In genomic region chr12:108560752-108561719, GRCh38 we compare ENCODE assay signal across 1 cellular context.
TF ChIP-seq lines count a peak whose summit lies in the region.

SART3 (minus strand) TSS chr12:108561173; CDS start chr12:108561154, 19 bp downstream.

TF ChIP-seq in HepG2, 621 proteins besides CTCF, POLR2A, EP300 and RAD21 (continued from another document and continues in another):
- peak; percentile 32; the same call in 1 of the 2 replicates for TF ChIP-seq MAX (IDR thresholded peaks at IDR 0.05)
- TF ChIP-seq, protein P1, sequence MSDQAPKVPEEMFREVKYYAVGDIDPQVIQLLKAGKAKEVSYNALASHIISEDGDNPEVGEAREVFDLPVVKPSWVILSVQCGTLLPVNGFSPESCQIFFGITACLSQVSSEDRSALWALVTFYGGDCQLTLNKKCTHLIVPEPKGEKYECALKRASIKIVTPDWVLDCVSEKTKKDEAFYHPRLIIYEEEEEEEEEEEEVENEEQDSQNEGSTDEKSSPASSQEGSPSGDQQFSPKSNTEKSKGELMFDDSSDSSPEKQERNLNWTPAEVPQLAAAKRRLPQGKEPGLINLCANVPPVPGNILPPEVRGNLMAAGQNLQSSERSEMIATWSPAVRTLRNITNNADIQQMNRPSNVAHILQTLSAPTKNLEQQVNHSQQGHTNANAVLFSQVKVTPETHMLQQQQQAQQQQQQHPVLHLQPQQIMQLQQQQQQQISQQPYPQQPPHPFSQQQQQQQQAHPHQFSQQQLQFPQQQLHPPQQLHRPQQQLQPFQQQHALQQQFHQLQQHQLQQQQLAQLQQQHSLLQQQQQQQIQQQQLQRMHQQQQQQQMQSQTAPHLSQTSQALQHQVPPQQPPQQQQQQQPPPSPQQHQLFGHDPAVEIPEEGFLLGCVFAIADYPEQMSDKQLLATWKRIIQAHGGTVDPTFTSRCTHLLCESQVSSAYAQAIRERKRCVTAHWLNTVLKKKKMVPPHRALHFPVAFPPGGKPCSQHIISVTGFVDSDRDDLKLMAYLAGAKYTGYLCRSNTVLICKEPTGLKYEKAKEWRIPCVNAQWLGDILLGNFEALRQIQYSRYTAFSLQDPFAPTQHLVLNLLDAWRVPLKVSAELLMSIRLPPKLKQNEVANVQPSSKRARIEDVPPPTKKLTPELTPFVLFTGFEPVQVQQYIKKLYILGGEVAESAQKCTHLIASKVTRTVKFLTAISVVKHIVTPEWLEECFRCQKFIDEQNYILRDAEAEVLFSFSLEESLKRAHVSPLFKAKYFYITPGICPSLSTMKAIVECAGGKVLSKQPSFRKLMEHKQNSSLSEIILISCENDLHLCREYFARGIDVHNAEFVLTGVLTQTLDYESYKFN (CRISPR knock-in tag; conservative IDR thresholded peaks at IDR 0.05): 0 out of 2 replicates have a peak, but pooled peaks have one; percentile 9
- TF ChIP-seq GABPA (IDR thresholded peaks at IDR 0.05; ENCODE audit: low read depth, low read length): peak; percentile 68
- TF ChIP-seq GABPA (CRISPR knock-in tag; IDR thresholded peaks at IDR 0.05; ENCODE audit: low read depth): peak; percentile 98
- TF ChIP-seq E2F5 (CRISPR knock-in tag; conservative IDR thresholded peaks at IDR 0.05): peak; percentile 50; the same call in 1 of the 2 replicates
- TF ChIP-seq ZNF326 (CRISPR knock-in tag; IDR thresholded peaks at IDR 0.05; ENCODE audit: borderline replicate concordance): no peak
- TF ChIP-seq ZSCAN25 (CRISPR knock-in tag; IDR thresholded peaks at IDR 0.05): peak; percentile 17; the same call in 1 of the 2 replicates
- TF ChIP-seq HCFC1 (IDR thresholded peaks at IDR 0.05; ENCODE audit: low read depth, low read length): peak; percentile 72
- TF ChIP-seq YY1 (IDR thresholded peaks at IDR 0.05; ENCODE audit: insufficient read depth, insufficient replicate concordance, low read depth, low read length): peak; percentile 91
- peak; percentile 98; the same call in 1 of the 2 replicates for TF ChIP-seq HDAC6 (IDR thresholded peaks at IDR 0.05; ENCODE audit: low read depth, low read length)
- TF ChIP-seq REL (CRISPR knock-in tag; conservative IDR thresholded peaks at IDR 0.05): no peak
- TF ChIP-seq KDM5A (IDR thresholded peaks at IDR 0.05; ENCODE audit: borderline replicate concordance, low read length): peak; percentile 95
- peak; percentile 22; the same call in 1 of the 2 replicates for TF ChIP-seq MYC (CRISPR knock-in tag; IDR thresholded peaks at IDR 0.05; ENCODE audit: borderline replicate concordance)
- 0 out of 2 replicates have a peak, but pooled peaks have one; percentile 43 for TF ChIP-seq FOXC1 (CRISPR knock-in tag; IDR thresholded peaks at IDR 0.05; ENCODE audit: borderline replicate concordance)
- peak; percentile 100 for TF ChIP-seq ZNF335 (CRISPR knock-in tag; IDR thresholded peaks at IDR 0.05)
- peak; percentile 33; the same call in 1 of the 2 replicates for TF ChIP-seq FOXK1 (CRISPR knock-in tag; IDR thresholded peaks at IDR 0.05; ENCODE audit: borderline replicate concordance, low read depth)
- peak; percentile 93 for TF ChIP-seq TAF1 (CRISPR knock-in tag; IDR thresholded peaks at IDR 0.05)
- no peak for TF ChIP-seq NFYC (CRISPR knock-in tag; IDR thresholded peaks at IDR 0.05)
- TF ChIP-seq, protein P2, sequence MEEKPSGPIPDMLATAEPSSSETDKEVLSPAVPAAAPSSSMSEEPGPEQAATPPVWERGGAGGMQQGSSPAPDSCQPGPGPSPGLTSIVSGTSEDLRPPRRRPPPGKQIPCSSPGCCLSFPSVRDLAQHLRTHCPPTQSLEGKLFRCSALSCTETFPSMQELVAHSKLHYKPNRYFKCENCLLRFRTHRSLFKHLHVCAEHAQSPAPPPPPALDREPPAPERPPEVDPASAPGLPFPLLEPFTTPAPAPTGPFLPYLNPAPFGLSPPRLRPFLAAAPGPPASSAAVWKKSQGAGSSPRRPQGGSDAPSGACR (CRISPR knock-in tag; IDR thresholded peaks at IDR 0.05): peak; percentile 50; the same call in 1 of the 2 replicates
- TF ChIP-seq, protein P3, sequence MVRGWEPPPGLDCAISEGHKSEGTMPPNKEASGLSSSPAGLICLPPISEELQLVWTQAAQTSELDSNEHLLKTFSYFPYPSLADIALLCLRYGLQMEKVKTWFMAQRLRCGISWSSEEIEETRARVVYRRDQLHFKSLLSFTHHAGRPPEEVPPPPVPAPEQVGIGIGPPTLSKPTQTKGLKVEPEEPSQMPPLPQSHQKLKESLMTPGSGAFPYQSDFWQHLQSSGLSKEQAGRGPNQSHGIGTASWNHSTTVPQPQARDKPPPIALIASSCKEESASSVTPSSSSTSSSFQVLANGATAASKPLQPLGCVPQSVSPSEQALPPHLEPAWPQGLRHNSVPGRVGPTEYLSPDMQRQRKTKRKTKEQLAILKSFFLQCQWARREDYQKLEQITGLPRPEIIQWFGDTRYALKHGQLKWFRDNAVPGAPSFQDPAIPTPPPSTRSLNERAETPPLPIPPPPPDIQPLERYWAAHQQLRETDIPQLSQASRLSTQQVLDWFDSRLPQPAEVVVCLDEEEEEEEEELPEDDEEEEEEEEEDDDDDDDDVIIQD (CRISPR knock-in tag; IDR thresholded peaks at IDR 0.05; ENCODE audit: low read depth): no peak
- peak; percentile 52 for TF ChIP-seq AGO2 (optimal IDR thresholded peaks at IDR 0.05; ENCODE audit: low read depth, low read length)
- TF ChIP-seq HDAC2 (CRISPR knock-in tag; IDR thresholded peaks at IDR 0.05): peak; percentile 49; the same call in 1 of the 2 replicates
- 0 out of 2 replicates have a peak, but pooled peaks have one; percentile 20 for TF ChIP-seq ZNF614 (CRISPR knock-in tag; IDR thresholded peaks at IDR 0.05; ENCODE audit: borderline replicate concordance)
- TF ChIP-seq NR2C2 (CRISPR knock-in tag; IDR thresholded peaks at IDR 0.05; ENCODE audit: borderline replicate concordance): peak; percentile 48; the same call in 1 of the 2 replicates
- TF ChIP-seq SALL1 (CRISPR knock-in tag; IDR thresholded peaks at IDR 0.05): peak; percentile 66; the same call in 1 of the 2 replicates
- TF ChIP-seq FOXA3 (CRISPR knock-in tag; IDR thresholded peaks at IDR 0.05): 0 out of 2 replicates have a peak, but pooled peaks have one; percentile 2
- peak; percentile 44 for TF ChIP-seq ETV5 (CRISPR knock-in tag; IDR thresholded peaks at IDR 0.05; ENCODE audit: borderline replicate concordance)
- peak; percentile 37; the same call in 1 of the 2 replicates for TF ChIP-seq RFXAP (CRISPR knock-in tag; IDR thresholded peaks at IDR 0.05; ENCODE audit: borderline replicate concordance)
- TF ChIP-seq ZNF687 (CRISPR knock-in tag; IDR thresholded peaks at IDR 0.05): peak; percentile 73
- 0 out of 2 replicates have a peak, but pooled peaks have one; percentile 20 for TF ChIP-seq CSRNP1 (CRISPR knock-in tag; IDR thresholded peaks at IDR 0.05)
- 0 out of 2 replicates have a peak, but pooled peaks have one; percentile 44 for TF ChIP-seq ZNF33B (CRISPR knock-in tag; IDR thresholded peaks at IDR 0.05)
- 0 out of 2 replicates have a peak, but pooled peaks have one; percentile 33 for TF ChIP-seq ZZZ3 (CRISPR knock-in tag; IDR thresholded peaks at IDR 0.05; ENCODE audit: borderline replicate concordance)
- TF ChIP-seq KLF13 (CRISPR knock-in tag; IDR thresholded peaks at IDR 0.05): no peak
- TF ChIP-seq ZIK1 (CRISPR knock-in tag; IDR thresholded peaks at IDR 0.05; ENCODE audit: borderline replicate concordance, low read depth): peak; percentile 53; the same call in 1 of the 2 replicates
- peak; percentile 75; the same call in 1 of the 2 replicates for TF ChIP-seq ARID4A (CRISPR knock-in tag; IDR thresholded peaks at IDR 0.05; ENCODE audit: borderline replicate concordance)
- 0 out of 2 replicates have a peak, but pooled peaks have one; percentile 22 for TF ChIP-seq MYNN (CRISPR knock-in tag; IDR thresholded peaks at IDR 0.05; ENCODE audit: low read depth)
- no peak for TF ChIP-seq RBM39 (IDR thresholded peaks at IDR 0.05; ENCODE audit: low read depth, low read length, poor library complexity, severe bottlenecking)
- TF ChIP-seq RAD51 (IDR thresholded peaks at IDR 0.05; ENCODE audit: borderline replicate concordance): no peak
- TF ChIP-seq PHF8 (CRISPR knock-in tag; IDR thresholded peaks at IDR 0.05): peak; percentile 91
- peak; percentile 54 for TF ChIP-seq POLR2AphosphoS5 (IDR thresholded peaks at IDR 0.05; ENCODE audit: low read depth, low read length)
- TF ChIP-seq NFRKB (IDR thresholded peaks at IDR 0.05): peak; percentile 86
- TF ChIP-seq HNF1B (CRISPR knock-in tag; IDR thresholded peaks at IDR 0.05): no peak; the same call in 1 of the 2 replicates
